In the genomic region with DNA sequence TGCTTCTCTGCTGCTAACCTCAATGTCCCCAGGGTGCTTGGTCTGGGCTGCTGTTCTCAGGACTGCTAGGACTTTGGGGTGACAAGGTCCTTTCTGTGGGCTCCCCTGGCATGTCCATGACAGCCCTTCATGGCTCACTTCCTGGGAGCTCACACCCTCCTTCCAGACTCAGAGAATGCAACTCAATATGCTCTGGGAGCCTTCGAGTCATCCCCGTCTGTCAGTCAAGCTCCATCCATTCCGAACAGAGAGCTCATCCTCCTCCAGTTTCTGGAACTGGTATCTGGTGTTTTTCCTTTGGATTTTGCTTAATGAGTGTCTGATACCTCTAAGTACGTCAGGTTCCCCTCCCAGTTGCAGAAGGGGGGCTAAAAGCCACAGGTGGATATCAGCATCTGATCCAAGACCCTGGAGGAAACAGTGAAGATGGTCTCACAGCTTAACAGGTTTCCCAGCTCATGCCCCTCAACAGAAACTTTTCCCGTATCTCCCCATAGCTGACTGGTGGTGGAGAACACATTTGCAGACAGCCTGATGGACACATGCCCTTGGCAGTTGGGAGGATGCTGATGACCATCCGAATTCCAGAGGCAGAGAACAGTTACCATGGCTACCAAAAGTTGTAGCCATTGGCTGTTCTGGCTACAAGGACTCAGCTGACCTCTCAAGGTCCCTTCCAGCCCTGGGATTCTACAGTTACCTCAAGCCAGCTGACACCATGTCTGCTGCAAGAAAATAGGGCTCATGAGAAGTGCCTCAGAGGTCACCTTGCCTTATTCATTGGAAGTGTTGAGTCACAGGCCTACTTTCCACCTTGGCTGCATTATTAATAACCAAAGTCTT, we compare ENCODE assay signal across 10 cellular contexts. TPM values are rescaled to one million over a fixed set of nuclear protein-coding genes. Genes with fewer than 3 reads are reported as not detected.
DNase-seq lines count a peak whose midpoint lies in the region; ATAC-seq and TF ChIP-seq lines count a peak whose summit lies in the region.
"Had no signal": no experiment of that assay in that cellular context is flagged by ENCODE, and none has a peak within 500 bp of the region (broad histone marks: within the 10 kb centered on the region; RNA-seq: fewer than 3 reads in every experiment).

No MANE protein-coding gene starts in this region.

- H3K4me2 ChIP-seq in BLaER1 treated with 17β-estradiol and CSF1 and Interleukin-3, amounts not matched to agents 10 nM and 100 nM = peak overlapping the region in 9 of 11 experiments; percentile 39 to 93 (median 75); a peak in 17 of 22 replicates
- no peak overlapping the region for H3K4me2 ChIP-seq in HCT116 (ENCODE audit: low read length)
- no peak overlapping the region for H3K4me2 ChIP-seq in mesendoderm (ENCODE audit: low read length)
- H3K4me2 ChIP-seq in H9 (ENCODE audit: insufficient read depth, insufficient read length, low read length) = no peak overlapping the region

- H4K20me1 ChIP-seq in BLaER1 treated with 17β-estradiol and CSF1 and Interleukin-3, amounts not matched to agents 10 nM and 100 nM = peaks cover 0 to 47% (median 11%) of the 10 kb centered on the region in 11 experiments; a peak in 10 of 22 replicates
- H4K20me1 ChIP-seq in HCT116 (ENCODE audit: insufficient read depth) (no peaks in the 10 kb centered on the region; the same call in 1 of the 2 replicates), H9 (ENCODE audit: control insufficient read depth, insufficient read depth, insufficient read length) (no peaks in the 10 kb centered on the region)

- H3K9me3 Mint-ChIP-seq in H9 = no peaks in the 10 kb centered on the region

- H3K79me2 ChIP-seq in HCT116 (ENCODE audit: insufficient read depth, low read length) = no peaks in the 10 kb centered on the region
- no peaks in the 10 kb centered on the region for H3K79me2 ChIP-seq in mesendoderm (ENCODE audit: control insufficient read depth, insufficient read depth, low read length)
- no peaks in the 10 kb centered on the region for H3K79me2 ChIP-seq in H9 (ENCODE audit: insufficient read depth, low read length)

- TF ChIP-seq POLR2A in HCT116 (IDR thresholded peaks at IDR 0.05; ENCODE audit: borderline replicate concordance, extremely low read depth, insufficient read depth, insufficient read length) = no peak

- H3K4me1 ChIP-seq in BLaER1 treated with 17β-estradiol and CSF1 and Interleukin-3, amounts not matched to agents 10 nM and 100 nM = peaks cover 24 to 91% (median 54%) of the 10 kb centered on the region in 10 experiments
- H3K4me1 ChIP-seq in HCT116 (ENCODE audit: control insufficient read depth in 1 of 2, insufficient read depth in 2 of 2, low read length in 2 of 2) (no peaks in the 10 kb centered on the region), mesendoderm (ENCODE audit: control insufficient read depth, low read depth, low read length) (no peaks in the 10 kb centered on the region), H9 (ENCODE audit: insufficient read depth, low read length) (peaks cover 3% of the 10 kb centered on the region; the same call in 1 of the 2 replicates)

- peaks cover 25 to 57% (median 41%) of the 10 kb centered on the region in 3 experiments; a peak in 6 of 7 replicates for H3K36me3 Mint-ChIP-seq in H9 (ENCODE audit: insufficient read depth in 1 of 3, low read depth in 3 of 3)

- peak overlapping the region in 1 of 10 experiments; percentile 22; a peak in 3 of 20 replicates for H3K4me3 ChIP-seq in BLaER1 treated with 17β-estradiol and CSF1 and Interleukin-3, amounts not matched to agents 10 nM and 100 nM
- H3K4me3 ChIP-seq in HCT116 (replicated peaks in 1 of 2; ENCODE audit: low read depth in 1 of 2, low read length in 2 of 2) (no peak overlapping the region), mesendoderm (ENCODE audit: low read length) (no peak overlapping the region)

- RAD21 ChIA-PET in HCT116 (lab: Charles Lee; ENCODE audit: low non-redundant PET in 1 of 2, low total read pairs in 2 of 2, uncharacterized antibody in 2 of 2, unreplicated experiment in 2 of 2) = no interaction called here

- H4K8ac ChIP-seq in mesendoderm (ENCODE audit: low read depth, low read length) = no peak overlapping the region
- H4K8ac ChIP-seq in H9 (replicated peaks; ENCODE audit: insufficient read length, low read depth, low read length) = no peak overlapping the region

- no peaks in the 10 kb centered on the region for H3K9me3 ChIP-seq in BLaER1 treated with 17β-estradiol and CSF1 and Interleukin-3, amounts not matched to agents 10 nM and 100 nM (replicated peaks in 1 of 11)
- H3K9me3 ChIP-seq in HCT116 (ENCODE audit: control insufficient read depth in 1 of 2, insufficient read depth in 1 of 2, low read depth in 1 of 2, low read length in 2 of 2) = no peaks in the 10 kb centered on the region
- no peaks in the 10 kb centered on the region for H3K9me3 ChIP-seq in H9 (ENCODE audit: control insufficient read depth, low read depth, low read length)

- H3K56ac ChIP-seq in mesendoderm (ENCODE audit: low read length) = no peak overlapping the region
- no peak overlapping the region for H3K56ac ChIP-seq in H9 (ENCODE audit: insufficient read length, low read depth, low read length)

- H2BK15ac ChIP-seq in mesendoderm (replicated peaks; ENCODE audit: low read depth) (no peak overlapping the region), H9 (ENCODE audit: low read depth, low read length) (no peak overlapping the region)

- TF ChIP-seq CTCF in HCT116 (IDR thresholded peaks at IDR 0.05 in 2 of 3, conservative IDR thresholded peaks at IDR 0.05 in 1 of 3; ENCODE audit: borderline replicate concordance in 1 of 3, insufficient read depth in 1 of 3, low read depth in 2 of 3, low read length in 2 of 3) = no peak
- no peak for TF ChIP-seq CTCF in H9 (conservative IDR thresholded peaks at IDR 0.05)

- no peak overlapping the region for H3K14ac ChIP-seq in H9 (ENCODE audit: insufficient read depth, low read length)

- H3K9ac ChIP-seq in BLaER1 treated with 17β-estradiol and CSF1 and Interleukin-3, amounts not matched to agents 10 nM and 100 nM = peak overlapping the region in 9 of 11 experiments; percentile 2 to 55 (median 47); a peak in 11 of 22 replicates
- H3K9ac ChIP-seq in HCT116 (ENCODE audit: low read length) (no peak overlapping the region), mesendoderm (ENCODE audit: low read length) (no peak overlapping the region), H9 (ENCODE audit: extremely low read depth, insufficient read length, low read length) (no peak overlapping the region)

- no peaks in the 10 kb centered on the region for H3K23me2 ChIP-seq in H9 (ENCODE audit: insufficient read length, low read depth, low read length, poor library complexity, severe bottlenecking)

- no peaks in the 10 kb centered on the region for H3K27me3 ChIP-seq in BLaER1 treated with 17β-estradiol and CSF1 and Interleukin-3, amounts not matched to agents 10 nM and 100 nM
- H3K27me3 ChIP-seq in HCT116 (ENCODE audit: insufficient read depth, low read length) (no peaks in the 10 kb centered on the region), mesendoderm (ENCODE audit: insufficient read depth, low read length, poor library complexity) (no peaks in the 10 kb centered on the region), H9 (ENCODE audit: insufficient read depth, low read length) (no peaks in the 10 kb centered on the region)

- no peaks in the 10 kb centered on the region for H3K27me3 Mint-ChIP-seq in H9 (ENCODE audit: low read depth)

- no CpG with 5 or more reads among the region's 6 CpGs for whole genome bisulfite sequencing in mesendoderm (ENCODE audit: extremely low coverage, insufficient coverage, low lambda C conversion rate)
- WGBS in H9 (ENCODE audit: extremely low coverage, insufficient read length, low lambda C conversion rate) = no CpG with 5 or more reads among the region's 6 CpGs

- peaks cover 38 to 62% (median 56%) of the 10 kb centered on the region in 11 experiments for H3K36me3 ChIP-seq in BLaER1 treated with 17β-estradiol and CSF1 and Interleukin-3, amounts not matched to agents 10 nM and 100 nM
- H3K36me3 ChIP-seq in HCT116 (ENCODE audit: control insufficient read depth in 1 of 2, insufficient read depth in 2 of 2, low read length in 2 of 2) (peaks cover 30 to 39% of the 10 kb centered on the region in 2 experiments), mesendoderm (ENCODE audit: control insufficient read depth, insufficient read depth, low read length) (peaks cover 18% of the 10 kb centered on the region)

- peaks cover 12 to 20% of the 10 kb centered on the region in 2 experiments for H3K4me1 Mint-ChIP-seq in H9

- no peak overlapping the region for H2AK5ac ChIP-seq in mesendoderm (ENCODE audit: low read length)
- no peak overlapping the region for H2AK5ac ChIP-seq in H9 (ENCODE audit: insufficient read length, low read length)

- H2BK12ac ChIP-seq in H9 (ENCODE audit: insufficient read length, low read depth, low read length) = no peak overlapping the region

- BruUV-seq in HCT116 (replicated peaks; lab: Mats Ljungman, UMichigan) = no TSS peak

- H3T11ph ChIP-seq in H9 (ENCODE audit: low read length) = no peak overlapping the region

- POLR2A ChIA-PET in HCT116 (lab: Charles Lee) = interaction anchor here (1.2 kb wide), 1 partner anchor 9 kb away, joined by 6 read pairs; the partner anchor contains the start of gene RAB35

- intact Hi-C loops in HCT116 (cut with micrococcal nuclease) = no loop called here

- TF ChIP-seq RAD21 in HCT116 (IDR thresholded peaks at IDR 0.05; ENCODE audit: low read depth) = no peak

- H2AFZ ChIP-seq in HCT116 (ENCODE audit: low read depth, low read length, poor library complexity, severe bottlenecking) = no peak overlapping the region
- no peak overlapping the region for H2AFZ ChIP-seq in H9 (ENCODE audit: low read length)

- H2BK5ac ChIP-seq in mesendoderm (ENCODE audit: low read length) = no peak overlapping the region
- no peak overlapping the region for H2BK5ac ChIP-seq in H9 (ENCODE audit: insufficient read length, low read length)

- H4K91ac ChIP-seq in H9 (ENCODE audit: insufficient read length, low read depth, low read length) = no peak overlapping the region

- H3K79me1 ChIP-seq in mesendoderm (ENCODE audit: low read length) (no peaks in the 10 kb centered on the region), H9 (ENCODE audit: insufficient read depth, low read depth, low read length, poor library complexity, severe bottlenecking) (no peaks in the 10 kb centered on the region)

- peak; percentile 15; the same call in 1 of the 2 replicates for ATAC-seq in HCT116

- no peak overlapping the region for H2BK20ac ChIP-seq in H9 (ENCODE audit: low read depth, low read length, poor library complexity, severe bottlenecking)

- H3K9me2 ChIP-seq in HCT116 (ENCODE audit: insufficient read depth) = no peaks in the 10 kb centered on the region

- no peak overlapping the region for H2BK120ac ChIP-seq in mesendoderm (ENCODE audit: low read depth, low read length)
- no peak overlapping the region for H2BK120ac ChIP-seq in H9 (ENCODE audit: low read depth, low read length, poor library complexity, severe bottlenecking)

- no peak overlapping the region; a peak in 2 of 7 replicates for H3K27ac Mint-ChIP-seq in H9

- H3K4ac ChIP-seq in mesendoderm (ENCODE audit: low read depth, low read length) (no peak overlapping the region), H9 (ENCODE audit: low read depth, low read length) (no peak overlapping the region)

- H3K23ac ChIP-seq in mesendoderm (ENCODE audit: low read length) (no peak overlapping the region), H9 (ENCODE audit: insufficient read length, low read depth, low read length) (no peak overlapping the region)

- H4K5ac ChIP-seq in mesendoderm (ENCODE audit: low read length) (no peak overlapping the region), H9 (ENCODE audit: insufficient read length, low read depth, low read length) (no peak overlapping the region)

- peak overlapping the region in 10 of 11 experiments; percentile 26 to 77 (median 65); a peak in 18 of 22 replicates for H3K27ac ChIP-seq in BLaER1 treated with 17β-estradiol and CSF1 and Interleukin-3, amounts not matched to agents 10 nM and 100 nM
- H3K27ac ChIP-seq in HCT116 (ENCODE audit: low read depth, low read length) = no peak overlapping the region
- H3K27ac ChIP-seq in caudate nucleus (ENCODE audit: low read depth, low read length) = peak overlapping the region; percentile 55
- no peak overlapping the region for H3K27ac ChIP-seq in mesendoderm (ENCODE audit: low read depth, low read length)
- no peak overlapping the region for H3K27ac ChIP-seq in H9 (ENCODE audit: insufficient read length, low read depth, low read length)

- H3K4me3 Mint-ChIP-seq in H9 = no peak overlapping the region

- CTCF ChIA-PET in HCT116 (lab: Charles Lee) = interaction anchor here (1.4 kb wide), 1 partner anchor 39 kb away, joined by 3 read pairs; no protein-coding TSS in a partner anchor

- H3K18ac ChIP-seq in mesendoderm (ENCODE audit: low read length) (no peak overlapping the region), H9 (ENCODE audit: insufficient read length, low read depth, low read length) (no peak overlapping the region)

- DNase-seq in HCT116 (ENCODE audit: low read depth, low spot score) (no peak), caudate nucleus (lab: John Stamatoyannopoulos, UW) (peak in 7 of 61 donors; percentile 2 to 71 (median 26)), mesendoderm (peak; percentile 42), NCI-H2196 (lab: John Stamatoyannopoulos, UW; ENCODE audit: unreplicated experiment) (no peak), H9 (no peak), SKM-1 treated with dmso at 0.1 percent for 144 hours (lab: John Stamatoyannopoulos, UW; ENCODE audit: unreplicated experiment) (no peak)
- DNase-seq: activated CD4-positive, alpha-beta T cell treated with anti-CD3 and anti-CD28 coated beads for 1 hour; NCI-H2227 treated with DMSO at 0.1 percent for 48 hours; SHP77 treated with DMSO at 0.1 percent for 48 hours had no signal

RNA-seq across cellular contexts. Expression of gene RAB35, which starts 9.5 kb away (rescaled TPM):
- total RNA-seq in HCT116 (2021; ENCODE audit: unreplicated experiment) (57.1 TPM), H9 (2021) (60.0 and 60.6 TPM in 2 replicates)
- polyA plus RNA-seq in HCT116 (2012) = 39.1 and 45.1 TPM in 2 replicates
- polyA plus RNA-seq in mesendoderm (2013, experiment 1 of 2) = 40.3 TPM
- 43.3 TPM for polyA plus RNA-seq in mesendoderm (2013, experiment 2 of 2)

Comparison
In these comparisons a context has a peak if more than half of its experiments do, and no peak if none do; other contexts are left out.
1. H3K27ac ChIP-seq: peak in BLaER1 treated with 17β-estradiol and CSF1 and Interleukin-3, amounts not matched to agents 10 nM and 100 nM (10 of 11) and caudate nucleus (single experiment); none in HCT116 (single experiment), mesendoderm (single experiment) and H9 (single experiment).
2. H3K4me2 ChIP-seq: peak in BLaER1 treated with 17β-estradiol and CSF1 and Interleukin-3, amounts not matched to agents 10 nM and 100 nM (9 of 11); none in HCT116 (single experiment), mesendoderm (single experiment) and H9 (single experiment).
3. H3K9ac ChIP-seq: peak in BLaER1 treated with 17β-estradiol and CSF1 and Interleukin-3, amounts not matched to agents 10 nM and 100 nM (9 of 11); none in HCT116 (single experiment), mesendoderm (single experiment) and H9 (single experiment).